In genomic region chr19:43782689-43783231, GRCh38 we compare ENCODE assay signal across 1 cellular context.
TF ChIP-seq lines count a peak whose summit lies in the region.

No MANE protein-coding gene starts in this region.

TF ChIP-seq in K562, 482 proteins besides CTCF, POLR2A, EP300 and RAD21 (continues in another document):
- TF ChIP-seq OTX1 (CRISPR knock-in tag; IDR thresholded peaks at IDR 0.05) (no peak), GATAD2A (IDR thresholded peaks at IDR 0.05) (0 out of 2 replicates have a peak, but pooled peaks have one; percentile 21), KHSRP (IDR thresholded peaks at IDR 0.05) (no peak), GTF2E2 (tag; IDR thresholded peaks at IDR 0.05) (no peak), KDM5B (IDR thresholded peaks at IDR 0.05; ENCODE audit: insufficient replicate concordance, low read depth, low read length) (no peak), IRF2 (CRISPR knock-in tag; IDR thresholded peaks at IDR 0.05) (no peak), EZH2 (IDR thresholded peaks at IDR 0.05; ENCODE audit: borderline replicate concordance, low read depth, low read length) (no peak), ZBTB7A (IDR thresholded peaks at IDR 0.05; ENCODE audit: borderline replicate concordance, control insufficient read depth, low read depth, low read length) (peak; percentile 24; the same call in 1 of the 2 replicates), MBD2 (IDR thresholded peaks at IDR 0.05; ENCODE audit: borderline replicate concordance, low read depth) (0 out of 2 replicates have a peak, but pooled peaks have one; percentile 12), CBX2 (IDR thresholded peaks at IDR 0.05; ENCODE audit: insufficient read depth, low read length, poor library complexity, severe bottlenecking) (no peak), HNRNPL (IDR thresholded peaks at IDR 0.05; ENCODE audit: low read depth, low read length) (peak; percentile 75; the same call in 1 of the 2 replicates), BCL6 (CRISPR knock-in tag; IDR thresholded peaks at IDR 0.05) (no peak), ZBTB34 (CRISPR knock-in tag; IDR thresholded peaks at IDR 0.05) (no peak), POLR2G (IDR thresholded peaks at IDR 0.05; ENCODE audit: low read depth, low read length) (peak; percentile 53; the same call in 1 of the 2 replicates), NFYB (IDR thresholded peaks at IDR 0.05; ENCODE audit: extremely low read depth, insufficient read length) (no peak), JUND (IDR thresholded peaks at IDR 0.05; ENCODE audit: borderline replicate concordance, low read depth, low read length) (no peak), JUND (tag; IDR thresholded peaks at IDR 0.05; ENCODE audit: borderline replicate concordance, low read depth, low read length) (peak; percentile 16; the same call in 1 of the 3 replicates), MLLT1 (IDR thresholded peaks at IDR 0.05) (peak in 1 of 2 experiments; percentile 44; a peak in 1 of 4 replicates), ZNF551 (CRISPR knock-in tag; IDR thresholded peaks at IDR 0.05) (no peak), CHD4 (IDR thresholded peaks at IDR 0.05; ENCODE audit: insufficient read depth, insufficient replicate concordance, low read depth, low read length, poor library complexity, severe bottlenecking) (no peak), GTF2F1 (IDR thresholded peaks at IDR 0.05; ENCODE audit: low read depth, low read length) (no peak), E2F6 (IDR thresholded peaks at IDR 0.05; ENCODE audit: borderline replicate concordance in 1 of 2, extremely low read depth in 1 of 2, insufficient read depth in 1 of 2, insufficient read length in 1 of 2, low read depth in 1 of 2, low read length in 1 of 2, poor library complexity in 1 of 2, severe bottlenecking in 1 of 2) (peak; percentile 45 to 70), NFIX (CRISPR knock-in tag; IDR thresholded peaks at IDR 0.05; ENCODE audit: low read depth) (no peak), RBBP5 (IDR thresholded peaks at IDR 0.05; ENCODE audit: borderline replicate concordance, insufficient read depth, low read length, poor library complexity, severe bottlenecking) (peak; percentile 20), CREB1 (IDR thresholded peaks at IDR 0.05) (no peak), CREB1 (CRISPR knock-in tag; IDR thresholded peaks at IDR 0.05) (no peak), POLR3G (IDR thresholded peaks at IDR 0.05; ENCODE audit: extremely low read depth, insufficient read length, insufficient replicate concordance) (no peak), MYC (IDR thresholded peaks at IDR 0.05; ENCODE audit: low read depth, low read length) (no peak), MYC (CRISPR knock-in tag; IDR thresholded peaks at IDR 0.05; ENCODE audit: borderline replicate concordance, low read depth) (no peak), KLF1 (tag; IDR thresholded peaks at IDR 0.05) (0 out of 2 replicates have a peak, but pooled peaks have one; percentile 31), ATF1 (CRISPR knock-in tag; IDR thresholded peaks at IDR 0.05) (no peak), ATF1 (tag; IDR thresholded peaks at IDR 0.05) (peak; percentile 27; the same call in 1 of the 2 replicates), ZNF134 (CRISPR knock-in tag; conservative IDR thresholded peaks at IDR 0.05) (no peak), FOXA3 (CRISPR knock-in tag; conservative IDR thresholded peaks at IDR 0.05 in 1 of 2, IDR thresholded peaks at IDR 0.05 in 1 of 2) (peak in 1 of 2 experiments; percentile 30; a peak in 1 of 4 replicates), ARID4B (CRISPR knock-in tag; IDR thresholded peaks at IDR 0.05) (peak; percentile 40; the same call in 1 of the 2 replicates), KAT8 (IDR thresholded peaks at IDR 0.05; ENCODE audit: low read depth) (no peak), DMBX1 (CRISPR knock-in tag; IDR thresholded peaks at IDR 0.05; ENCODE audit: borderline replicate concordance) (peak; percentile 40; the same call in 1 of the 2 replicates)
- TF ChIP-seq, protein P1, sequence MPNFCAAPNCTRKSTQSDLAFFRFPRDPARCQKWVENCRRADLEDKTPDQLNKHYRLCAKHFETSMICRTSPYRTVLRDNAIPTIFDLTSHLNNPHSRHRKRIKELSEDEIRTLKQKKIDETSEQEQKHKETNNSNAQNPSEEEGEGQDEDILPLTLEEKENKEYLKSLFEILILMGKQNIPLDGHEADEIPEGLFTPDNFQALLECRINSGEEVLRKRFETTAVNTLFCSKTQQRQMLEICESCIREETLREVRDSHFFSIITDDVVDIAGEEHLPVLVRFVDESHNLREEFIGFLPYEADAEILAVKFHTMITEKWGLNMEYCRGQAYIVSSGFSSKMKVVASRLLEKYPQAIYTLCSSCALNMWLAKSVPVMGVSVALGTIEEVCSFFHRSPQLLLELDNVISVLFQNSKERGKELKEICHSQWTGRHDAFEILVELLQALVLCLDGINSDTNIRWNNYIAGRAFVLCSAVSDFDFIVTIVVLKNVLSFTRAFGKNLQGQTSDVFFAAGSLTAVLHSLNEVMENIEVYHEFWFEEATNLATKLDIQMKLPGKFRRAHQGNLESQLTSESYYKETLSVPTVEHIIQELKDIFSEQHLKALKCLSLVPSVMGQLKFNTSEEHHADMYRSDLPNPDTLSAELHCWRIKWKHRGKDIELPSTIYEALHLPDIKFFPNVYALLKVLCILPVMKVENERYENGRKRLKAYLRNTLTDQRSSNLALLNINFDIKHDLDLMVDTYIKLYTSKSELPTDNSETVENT (CRISPR knock-in tag; IDR thresholded peaks at IDR 0.05) = 0 out of 2 replicates have a peak, but pooled peaks have one; percentile 4
- TF ChIP-seq, protein P2, sequence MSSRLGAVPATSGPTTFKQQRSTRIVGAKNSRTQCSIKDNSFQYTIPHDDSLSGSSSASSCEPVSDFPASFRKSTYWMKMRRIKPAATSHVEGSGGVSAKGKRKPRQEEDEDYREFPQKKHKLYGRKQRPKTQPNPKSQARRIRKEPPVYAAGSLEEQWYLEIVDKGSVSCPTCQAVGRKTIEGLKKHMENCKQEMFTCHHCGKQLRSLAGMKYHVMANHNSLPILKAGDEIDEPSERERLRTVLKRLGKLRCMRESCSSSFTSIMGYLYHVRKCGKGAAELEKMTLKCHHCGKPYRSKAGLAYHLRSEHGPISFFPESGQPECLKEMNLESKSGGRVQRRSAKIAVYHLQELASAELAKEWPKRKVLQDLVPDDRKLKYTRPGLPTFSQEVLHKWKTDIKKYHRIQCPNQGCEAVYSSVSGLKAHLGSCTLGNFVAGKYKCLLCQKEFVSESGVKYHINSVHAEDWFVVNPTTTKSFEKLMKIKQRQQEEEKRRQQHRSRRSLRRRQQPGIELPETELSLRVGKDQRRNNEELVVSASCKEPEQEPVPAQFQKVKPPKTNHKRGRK (tag; IDR thresholded peaks at IDR 0.05) = no peak
- TF ChIP-seq, protein P3, sequence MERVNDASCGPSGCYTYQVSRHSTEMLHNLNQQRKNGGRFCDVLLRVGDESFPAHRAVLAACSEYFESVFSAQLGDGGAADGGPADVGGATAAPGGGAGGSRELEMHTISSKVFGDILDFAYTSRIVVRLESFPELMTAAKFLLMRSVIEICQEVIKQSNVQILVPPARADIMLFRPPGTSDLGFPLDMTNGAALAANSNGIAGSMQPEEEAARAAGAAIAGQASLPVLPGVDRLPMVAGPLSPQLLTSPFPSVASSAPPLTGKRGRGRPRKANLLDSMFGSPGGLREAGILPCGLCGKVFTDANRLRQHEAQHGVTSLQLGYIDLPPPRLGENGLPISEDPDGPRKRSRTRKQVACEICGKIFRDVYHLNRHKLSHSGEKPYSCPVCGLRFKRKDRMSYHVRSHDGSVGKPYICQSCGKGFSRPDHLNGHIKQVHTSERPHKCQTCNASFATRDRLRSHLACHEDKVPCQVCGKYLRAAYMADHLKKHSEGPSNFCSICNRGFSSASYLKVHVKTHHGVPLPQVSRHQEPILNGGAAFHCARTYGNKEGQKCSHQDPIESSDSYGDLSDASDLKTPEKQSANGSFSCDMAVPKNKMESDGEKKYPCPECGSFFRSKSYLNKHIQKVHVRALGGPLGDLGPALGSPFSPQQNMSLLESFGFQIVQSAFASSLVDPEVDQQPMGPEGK (CRISPR knock-in tag; IDR thresholded peaks at IDR 0.05; ENCODE audit: borderline replicate concordance) = no peak
- TF ChIP-seq, protein P4, sequence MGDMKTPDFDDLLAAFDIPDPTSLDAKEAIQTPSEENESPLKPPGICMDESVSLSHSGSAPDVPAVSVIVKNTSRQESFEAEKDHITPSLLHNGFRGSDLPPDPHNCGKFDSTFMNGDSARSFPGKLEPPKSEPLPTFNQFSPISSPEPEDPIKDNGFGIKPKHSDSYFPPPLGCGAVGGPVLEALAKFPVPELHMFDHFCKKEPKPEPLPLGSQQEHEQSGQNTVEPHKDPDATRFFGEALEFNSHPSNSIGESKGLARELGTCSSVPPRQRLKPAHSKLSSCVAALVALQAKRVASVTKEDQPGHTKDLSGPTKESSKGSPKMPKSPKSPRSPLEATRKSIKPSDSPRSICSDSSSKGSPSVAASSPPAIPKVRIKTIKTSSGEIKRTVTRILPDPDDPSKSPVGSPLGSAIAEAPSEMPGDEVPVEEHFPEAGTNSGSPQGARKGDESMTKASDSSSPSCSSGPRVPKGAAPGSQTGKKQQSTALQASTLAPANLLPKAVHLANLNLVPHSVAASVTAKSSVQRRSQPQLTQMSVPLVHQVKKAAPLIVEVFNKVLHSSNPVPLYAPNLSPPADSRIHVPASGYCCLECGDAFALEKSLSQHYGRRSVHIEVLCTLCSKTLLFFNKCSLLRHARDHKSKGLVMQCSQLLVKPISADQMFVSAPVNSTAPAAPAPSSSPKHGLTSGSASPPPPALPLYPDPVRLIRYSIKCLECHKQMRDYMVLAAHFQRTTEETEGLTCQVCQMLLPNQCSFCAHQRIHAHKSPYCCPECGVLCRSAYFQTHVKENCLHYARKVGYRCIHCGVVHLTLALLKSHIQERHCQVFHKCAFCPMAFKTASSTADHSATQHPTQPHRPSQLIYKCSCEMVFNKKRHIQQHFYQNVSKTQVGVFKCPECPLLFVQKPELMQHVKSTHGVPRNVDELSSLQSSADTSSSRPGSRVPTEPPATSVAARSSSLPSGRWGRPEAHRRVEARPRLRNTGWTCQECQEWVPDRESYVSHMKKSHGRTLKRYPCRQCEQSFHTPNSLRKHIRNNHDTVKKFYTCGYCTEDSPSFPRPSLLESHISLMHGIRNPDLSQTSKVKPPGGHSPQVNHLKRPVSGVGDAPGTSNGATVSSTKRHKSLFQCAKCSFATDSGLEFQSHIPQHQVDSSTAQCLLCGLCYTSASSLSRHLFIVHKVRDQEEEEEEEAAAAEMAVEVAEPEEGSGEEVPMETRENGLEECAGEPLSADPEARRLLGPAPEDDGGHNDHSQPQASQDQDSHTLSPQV (IDR thresholded peaks at IDR 0.05) = peak; percentile 53; the same call in 1 of the 2 replicates
- TF ChIP-seq, protein P5, sequence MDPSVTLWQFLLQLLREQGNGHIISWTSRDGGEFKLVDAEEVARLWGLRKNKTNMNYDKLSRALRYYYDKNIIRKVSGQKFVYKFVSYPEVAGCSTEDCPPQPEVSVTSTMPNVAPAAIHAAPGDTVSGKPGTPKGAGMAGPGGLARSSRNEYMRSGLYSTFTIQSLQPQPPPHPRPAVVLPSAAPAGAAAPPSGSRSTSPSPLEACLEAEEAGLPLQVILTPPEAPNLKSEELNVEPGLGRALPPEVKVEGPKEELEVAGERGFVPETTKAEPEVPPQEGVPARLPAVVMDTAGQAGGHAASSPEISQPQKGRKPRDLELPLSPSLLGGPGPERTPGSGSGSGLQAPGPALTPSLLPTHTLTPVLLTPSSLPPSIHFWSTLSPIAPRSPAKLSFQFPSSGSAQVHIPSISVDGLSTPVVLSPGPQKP (CRISPR knock-in tag; IDR thresholded peaks at IDR 0.05) = no peak
